10 cellular contexts compared by ENCODE assay signal in genomic region chr5:69271376-69271775, GRCh38. TPM values are rescaled to one million over a fixed set of nuclear protein-coding genes. Genes with fewer than 3 reads are reported as not detected.
DNase-seq lines count a peak whose midpoint lies in the region; ATAC-seq and TF ChIP-seq lines count a peak whose summit lies in the region.
"Had no signal": no experiment of that assay in that cellular context is flagged by ENCODE, and none has a peak within 500 bp of the region (broad histone marks: within the 10 kb centered on the region; RNA-seq: fewer than 3 reads in every experiment).

No MANE protein-coding gene starts in this region.

- H3K27me3 ChIP-seq in naive thymus-derived CD4-positive, alpha-beta T cell (ENCODE audit: control insufficient read depth in 2 of 2, insufficient read depth in 2 of 2, low read length in 2 of 2) = no peaks in the 10 kb centered on the region
- H3K27me3 ChIP-seq in suprapubic skin = no peaks in the 10 kb centered on the region
- H3K27me3 ChIP-seq: BLaER1 had no signal

- peaks cover 5% of the 10 kb centered on the region for H3K4me1 Mint-ChIP-seq in activated CD4-positive, alpha-beta T cell treated with anti-CD3 and anti-CD28 coated beads for 36 hours
- H3K4me1 Mint-ChIP-seq in chondrocyte (ENCODE audit: low read depth) = peaks cover 48% of the 10 kb centered on the region
- H3K4me1 Mint-ChIP-seq in naive thymus-derived CD4-positive, alpha-beta T cell = peaks cover 3 to 18% (median 15%) of the 10 kb centered on the region in 7 donors

- no peak for TF ChIP-seq CTCF in chondrocyte (IDR thresholded peaks at IDR 0.05)
- TF ChIP-seq CTCF in suprapubic skin (IDR thresholded peaks at IDR 0.05) = no peak

- H3K36me3 ChIP-seq in naive thymus-derived CD4-positive, alpha-beta T cell (ENCODE audit: control insufficient read depth in 2 of 3, insufficient read depth in 3 of 3, low read length in 3 of 3) = peaks cover 4 to 30% (median 5%) of the 10 kb centered on the region in 3 experiments
- peaks cover 80% of the 10 kb centered on the region for H3K36me3 ChIP-seq in suprapubic skin

- TF ChIP-seq EP300 in suprapubic skin (IDR thresholded peaks at IDR 0.05) = no peak

- CTCF ChIA-PET in activated CD4-positive, alpha-beta T cell treated with anti-CD3 and anti-CD28 coated beads for 36 hours (lab: Charles Lee) = interaction anchor here (0.6 to 2.0 kb wide), 3 partner anchors 8 to 65 kb away, joined by 4 to 5 read pairs (median 4); no protein-coding TSS in a partner anchor
- CTCF ChIA-PET in naive thymus-derived CD4-positive, alpha-beta T cell (lab: Charles Lee) = interaction anchor here (0.7 to 0.9 kb wide), 2 partner anchors 62 to 63 kb away, joined by 3 read pairs; no protein-coding TSS in a partner anchor

- peaks cover 35% of the 10 kb centered on the region for H3K36me3 Mint-ChIP-seq in activated CD4-positive, alpha-beta T cell treated with anti-CD3 and anti-CD28 coated beads for 36 hours (ENCODE audit: low read depth)
- peaks cover 21% of the 10 kb centered on the region for H3K36me3 Mint-ChIP-seq in chondrocyte (ENCODE audit: low read depth)
- peaks cover 0 to 35% (median 17%) of the 10 kb centered on the region in 5 donors for H3K36me3 Mint-ChIP-seq in naive thymus-derived CD4-positive, alpha-beta T cell

- POLR2A ChIA-PET in activated CD4-positive, alpha-beta T cell treated with anti-CD3 and anti-CD28 coated beads for 36 hours (lab: Charles Lee) = no interaction called here
- POLR2A ChIA-PET in naive thymus-derived CD4-positive, alpha-beta T cell (lab: Charles Lee) = no interaction called here

- H3K4me3 ChIP-seq in naive thymus-derived CD4-positive, alpha-beta T cell (ENCODE audit: low read length) = no peak overlapping the region
- no peak overlapping the region for H3K4me3 ChIP-seq in suprapubic skin
- H3K4me3 ChIP-seq: BLaER1 had no signal

- intact Hi-C loops in activated CD4-positive, alpha-beta T cell treated with anti-CD3 and anti-CD28 coated beads for 36 hours (cut with DNase I, micrococcal nuclease) = no loop called here
- intact Hi-C loops in naive thymus-derived CD4-positive, alpha-beta T cell (cut with micrococcal nuclease) = no loop called here

- 72% methylated on average over 4 of the region's 4 CpGs for WGBS in suprapubic skin

- H3K27me3 Mint-ChIP-seq in activated CD4-positive, alpha-beta T cell treated with anti-CD3 and anti-CD28 coated beads for 36 hours = no peaks in the 10 kb centered on the region
- no peaks in the 10 kb centered on the region for H3K27me3 Mint-ChIP-seq in chondrocyte (ENCODE audit: low read depth)
- no peaks in the 10 kb centered on the region for H3K27me3 Mint-ChIP-seq in naive thymus-derived CD4-positive, alpha-beta T cell

- no peaks in the 10 kb centered on the region for H3K9me3 ChIP-seq in naive thymus-derived CD4-positive, alpha-beta T cell (ENCODE audit: control insufficient read depth in 2 of 3, low read length in 3 of 3)
- no peaks in the 10 kb centered on the region for H3K9me3 ChIP-seq in suprapubic skin
- H3K9me3 ChIP-seq: BLaER1 had no signal

- no peaks in the 10 kb centered on the region for H3K9me3 Mint-ChIP-seq in activated CD4-positive, alpha-beta T cell treated with anti-CD3 and anti-CD28 coated beads for 36 hours (ENCODE audit: low read depth)
- H3K9me3 Mint-ChIP-seq in chondrocyte (ENCODE audit: low read depth) = no peaks in the 10 kb centered on the region
- no peaks in the 10 kb centered on the region for H3K9me3 Mint-ChIP-seq in naive thymus-derived CD4-positive, alpha-beta T cell

- no peak for TF ChIP-seq POLR2A in suprapubic skin (IDR thresholded peaks at IDR 0.05)

- DNase-seq in activated CD4-positive, alpha-beta T cell treated with anti-CD3 and anti-CD28 coated beads for 36 hours = no peak
- DNase-seq in activated CD4-positive, alpha-beta T cell treated with anti-CD3 and anti-CD28 coated beads for 1 hour = no peak
- peak; percentile 12 for DNase-seq in NCI-H2171 treated with DMSO at 0.1 percent for 48 hours (lab: John Stamatoyannopoulos, UW)
- no peak for DNase-seq in chondrocyte (ENCODE audit: low spot score)
- peak in 2 of 9 donors; percentile 2 to 9 for DNase-seq in naive thymus-derived CD4-positive, alpha-beta T cell
- DNase-seq in suprapubic skin (ENCODE audit: low spot score in 2 of 2) = no peak
- DNase-seq: effector CD4-positive, alpha-beta T cell had no signal

- peak overlapping the region; percentile 0 for H3K27ac Mint-ChIP-seq in activated CD4-positive, alpha-beta T cell treated with anti-CD3 and anti-CD28 coated beads for 36 hours
- H3K27ac Mint-ChIP-seq in chondrocyte (ENCODE audit: unreplicated experiment) = peak overlapping the region; percentile 95
- H3K27ac Mint-ChIP-seq in naive thymus-derived CD4-positive, alpha-beta T cell = peak overlapping the region in 6 of 9 donors; percentile 5 to 67 (median 16)

- H3K27ac ChIP-seq in naive thymus-derived CD4-positive, alpha-beta T cell (ENCODE audit: low read depth, low read length) = no peak overlapping the region
- H3K27ac ChIP-seq in suprapubic skin = no peak overlapping the region
- H3K27ac ChIP-seq: BLaER1 had no signal

- H3K4me1 ChIP-seq in naive thymus-derived CD4-positive, alpha-beta T cell (ENCODE audit: control insufficient read depth in 2 of 2, insufficient read depth in 2 of 2, low read length in 2 of 2) = no peaks in the 10 kb centered on the region
- no peaks in the 10 kb centered on the region for H3K4me1 ChIP-seq in suprapubic skin
- H3K4me1 ChIP-seq: BLaER1 had no signal

- no peak for ATAC-seq in activated CD4-positive, alpha-beta T cell treated with anti-CD3 and anti-CD28 coated beads for 36 hours
- ATAC-seq in naive thymus-derived CD4-positive, alpha-beta T cell = no peak
- no peak for ATAC-seq in HG03354 (IDR thresholded peaks at IDR 0.05; ENCODE audit: poor library complexity, severe bottlenecking, unreplicated experiment)
- ATAC-seq in GM18867 (IDR thresholded peaks at IDR 0.05; ENCODE audit: unreplicated experiment) = no peak

- no peak overlapping the region for H3K4me3 Mint-ChIP-seq in activated CD4-positive, alpha-beta T cell treated with anti-CD3 and anti-CD28 coated beads for 36 hours
- peak overlapping the region; percentile 14 for H3K4me3 Mint-ChIP-seq in chondrocyte (ENCODE audit: unreplicated experiment)
- H3K4me3 Mint-ChIP-seq in naive thymus-derived CD4-positive, alpha-beta T cell = no peak overlapping the region

RNA-seq across cellular contexts. Expression of gene CDK7, which starts 36.7 kb away (rescaled TPM):
- total RNA-seq in activated CD4-positive, alpha-beta T cell treated with anti-CD3 and anti-CD28 coated beads for 36 hours = 10 to 100 TPM; 47.0 to 47.8 TPM
- total RNA-seq in chondrocyte = 32.0 to 42.9 TPM (median 40.0 TPM) in 3 replicates
- 10 to 100 TPM; 18.2 to 28.9 (median 21.8) TPM for total RNA-seq in naive thymus-derived CD4-positive, alpha-beta T cell
- 10 to 100 TPM; 19.7 to 24.7 TPM for polyA plus RNA-seq in naive thymus-derived CD4-positive, alpha-beta T cell
- 10 to 100 TPM; 25.7 to 37.2 (median 31.2) TPM for total RNA-seq in suprapubic skin

Comparison
In these comparisons a context has a peak if more than half of its experiments do, and no peak if none do; other contexts are left out.
1. H3K27ac Mint-ChIP-seq: peak in every context shown above with its lines; median percentile 95 in chondrocyte; 16 in naive thymus-derived CD4-positive, alpha-beta T cell; 0 in activated CD4-positive, alpha-beta T cell treated with anti-CD3 and anti-CD28 coated beads for 36 hours.